Comparison of ENCODE assay signal across 10 cellular contexts in genomic region chr1:11571906-11572616, GRCh38.
DNase-seq lines count a peak whose midpoint lies in the region; ATAC-seq and TF ChIP-seq lines count a peak whose summit lies in the region.
"Had no signal": no experiment of that assay in that cellular context is flagged by ENCODE, and none has a peak within 500 bp of the region (broad histone marks: within the 10 kb centered on the region; RNA-seq: fewer than 3 reads in every experiment).

No MANE protein-coding gene starts in this region.

- peaks cover 3% of the 10 kb centered on the region; the same call in 1 of the 2 replicates for H3K27me3 ChIP-seq in GM06990 (replicated peaks; ENCODE audit: control insufficient read depth, insufficient read depth, low read length)

- TF ChIP-seq CTCF in GM06990 (IDR thresholded peaks at IDR 0.05; ENCODE audit: insufficient read depth, low read length, poor library complexity, severe bottlenecking), result peak; percentile 33
- peak; percentile 10 for TF ChIP-seq CTCF in fibroblast of mammary gland (conservative IDR thresholded peaks at IDR 0.05; ENCODE audit: control insufficient read depth, insufficient read depth, low read depth, low read length)

- no peak for ATAC-seq in GM18867 (IDR thresholded peaks at IDR 0.05; ENCODE audit: unreplicated experiment)

- peak; percentile 10 for DNase-seq in ACHN
- DNase-seq in GM06990 (ENCODE audit: extremely low read depth, insufficient read length), result no peak
- DNase-seq in OCI-M1 (lab: John Stamatoyannopoulos, UW), result peak; percentile 34
- no peak for DNase-seq in fibroblast of mammary gland (ENCODE audit: low read depth)
- DNase-seq in NCI-H1417 (lab: John Stamatoyannopoulos, UW), result no peak
- no peak for DNase-seq in NCI-H2171 treated with DMSO at 0.1 percent for 48 hours (lab: John Stamatoyannopoulos, UW)
- no peak for DNase-seq in NCI-H2171 (lab: John Stamatoyannopoulos, UW)
- DNase-seq: occipital lobe, T1000 had no signal

- H3K4me3 ChIP-seq in GM06990 (replicated peaks; ENCODE audit: low read depth, low read length), result no peak overlapping the region
- no peak overlapping the region for H3K4me3 ChIP-seq in fibroblast of mammary gland (ENCODE audit: control insufficient read depth, low read depth, low read length)

- no peaks in the 10 kb centered on the region for H3K36me3 ChIP-seq in GM06990 (ENCODE audit: control insufficient read depth, insufficient read depth, low read length)

- in situ Hi-C loops in ACHN (cut with HindIII; ENCODE audit: low pct_ligation_motif_present, low pct_unique_long_range_greater_than_20kb, low sequenced_read_pairs), result no loop called here

Comparison
In these comparisons a context has a peak if more than half of its experiments do, and no peak if none do; other contexts are left out.
1. DNase-seq: peak in ACHN (single experiment) and OCI-M1 (single experiment); none in GM06990 (single experiment), fibroblast of mammary gland (single experiment), NCI-H1417 (0 of 3), NCI-H2171 treated with DMSO at 0.1 percent for 48 hours (single experiment) and NCI-H2171 (single experiment).